ENCODE assay signal across 8 cellular contexts in the genomic region with DNA sequence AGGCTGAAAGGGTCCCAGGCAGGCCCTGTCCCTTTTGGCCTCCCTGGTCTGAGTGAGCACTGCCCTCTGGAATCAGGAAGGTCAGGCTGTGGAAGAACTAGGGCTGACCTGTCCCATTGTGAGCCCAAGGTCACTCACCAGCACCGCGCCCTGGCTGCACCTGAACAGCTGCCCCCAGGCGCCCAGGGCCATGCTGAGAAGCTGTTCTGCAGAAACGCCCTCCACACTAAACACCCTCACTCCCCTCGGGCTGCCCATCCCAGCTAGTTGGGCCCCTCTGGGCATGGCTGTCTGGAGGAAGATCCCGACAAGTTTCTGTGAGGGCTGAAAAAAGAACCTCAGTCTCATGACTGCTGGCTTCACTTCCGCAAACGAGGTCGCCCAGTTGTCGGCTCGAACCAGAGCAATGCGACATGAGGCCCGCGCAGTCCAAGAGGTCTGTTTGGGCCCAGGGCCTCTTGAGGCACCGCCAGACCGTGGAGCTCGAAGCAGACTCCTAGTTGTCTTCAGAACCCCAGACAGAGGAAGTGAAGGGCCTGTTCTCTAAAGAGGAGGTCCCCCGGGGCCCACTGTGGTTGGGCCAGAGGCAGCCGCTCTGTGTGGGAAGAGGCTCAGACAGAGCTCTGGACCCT.
A peak's percentile ranks its signal among the peaks of the same experiment; 100 is the strongest.
DNase-seq lines count a peak whose midpoint lies in the region; ATAC-seq and TF ChIP-seq lines count a peak whose summit lies in the region.

No MANE protein-coding gene starts in this region.

- no peak overlapping the region for H3K4me3 Mint-ChIP-seq in T-helper 17 cell

- peaks cover 89% of the 10 kb centered on the region for H3K36me3 ChIP-seq in BLaER1
- H3K36me3 ChIP-seq in ovary: no peaks in the 10 kb centered on the region

- H3K27me3 ChIP-seq in BLaER1 (no peaks in the 10 kb centered on the region), ovary (no peaks in the 10 kb centered on the region)

- TF ChIP-seq POLR2A in ovary (IDR thresholded peaks at IDR 0.05): no peak

- DNase-seq in T-helper 17 cell (no peak), ovary (no peak), T-helper 1 cell (no peak), SK-N-DZ (ENCODE audit: low spot score) (no peak), T-helper 2 cell (no peak)

- WGBS in ovary, 3 donors: 81 to 88% (median 85%) methylated on average over 19 of the region's 19 CpGs

- intact Hi-C loops in ovary (cut with DNase I): no loop called here

- H3K4me1 ChIP-seq in BLaER1 (peaks cover 34% of the 10 kb centered on the region), ovary (ENCODE audit: insufficient read depth) (no peaks in the 10 kb centered on the region)

- H3K36me3 Mint-ChIP-seq in T-helper 17 cell (ENCODE audit: low read depth): peaks cover 3% of the 10 kb centered on the region

- peak overlapping the region; percentile 65 for H3K27ac ChIP-seq in BLaER1
- no peak overlapping the region for H3K27ac ChIP-seq in ovary

- H3K27me3 Mint-ChIP-seq in T-helper 17 cell: no peaks in the 10 kb centered on the region

- peaks cover 7% of the 10 kb centered on the region for H3K4me1 Mint-ChIP-seq in T-helper 17 cell

- H3K27ac Mint-ChIP-seq in T-helper 17 cell: no peak overlapping the region

- ATAC-seq in GM19043 (IDR thresholded peaks at IDR 0.05; ENCODE audit: low read depth, unreplicated experiment) (peak; percentile 97), HG02885 (IDR thresholded peaks at IDR 0.05; ENCODE audit: poor library complexity, unreplicated experiment) (peak; percentile 85), T-helper 17 cell (peak; percentile 75)

- peak overlapping the region; percentile 90 for H3K4me2 ChIP-seq in BLaER1

- peaks cover 99% of the 10 kb centered on the region for H4K20me1 ChIP-seq in BLaER1

- H3K9me3 ChIP-seq in BLaER1: no peaks in the 10 kb centered on the region
- no peaks in the 10 kb centered on the region for H3K9me3 ChIP-seq in T-helper 17 cell (ENCODE audit: control insufficient read depth, low read length, poor library complexity, severe bottlenecking)
- no peaks in the 10 kb centered on the region for H3K9me3 ChIP-seq in ovary

- peak overlapping the region; percentile 56 for H3K9ac ChIP-seq in BLaER1

- no peak for TF ChIP-seq EP300 in ovary (IDR thresholded peaks at IDR 0.05)

- TF ChIP-seq CTCF in ovary (IDR thresholded peaks at IDR 0.05): no peak

- peak overlapping the region; percentile 32 for H3K4me3 ChIP-seq in BLaER1
- no peak overlapping the region for H3K4me3 ChIP-seq in ovary
